Comparison of ENCODE assay signal across 1 cellular context in genomic region chr16:1312459-1312801, GRCh38.
TF ChIP-seq lines count a peak whose summit lies in the region.

No MANE protein-coding gene starts in this region.

TF ChIP-seq in H1, 55 proteins besides CTCF, POLR2A, EP300 and RAD21:
- no peak for TF ChIP-seq JUND (IDR thresholded peaks at IDR 0.05; ENCODE audit: low read length)
- TF ChIP-seq KDM5A (IDR thresholded peaks at IDR 0.05; ENCODE audit: low read length): no peak
- no peak for TF ChIP-seq SP2 (IDR thresholded peaks at IDR 0.05; ENCODE audit: low read length)
- TF ChIP-seq, protein P1, sequence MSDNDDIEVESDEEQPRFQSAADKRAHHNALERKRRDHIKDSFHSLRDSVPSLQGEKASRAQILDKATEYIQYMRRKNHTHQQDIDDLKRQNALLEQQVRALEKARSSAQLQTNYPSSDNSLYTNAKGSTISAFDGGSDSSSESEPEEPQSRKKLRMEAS (IDR thresholded peaks at IDR 0.05): no peak
- TF ChIP-seq HDAC6 (IDR thresholded peaks at IDR 0.05; ENCODE audit: low read depth, low read length): no peak
- TF ChIP-seq ZNF274 (IDR thresholded peaks at IDR 0.05; ENCODE audit: borderline replicate concordance, extremely low read depth, low read length): no peak
- no peak for TF ChIP-seq SP1 (IDR thresholded peaks at IDR 0.05; ENCODE audit: low read depth, low read length)
- TF ChIP-seq EGR1 (IDR thresholded peaks at IDR 0.05; ENCODE audit: borderline replicate concordance, low read depth, low read length): no peak
- TF ChIP-seq NRF1 (IDR thresholded peaks at IDR 0.05; ENCODE audit: low read depth, low read length): no peak
- TF ChIP-seq SIN3A (conservative IDR thresholded peaks at IDR 0.05 in 1 of 2, IDR thresholded peaks at IDR 0.05 in 1 of 2; ENCODE audit: low read depth in 1 of 2, low read length in 2 of 2): no peak
- no peak for TF ChIP-seq CTBP2 (IDR thresholded peaks at IDR 0.05; ENCODE audit: borderline replicate concordance, insufficient read depth, insufficient read length, low read length)
- no peak for TF ChIP-seq HDAC2 (IDR thresholded peaks at IDR 0.05; ENCODE audit: borderline replicate concordance in 1 of 2, low read depth in 2 of 2, low read length in 2 of 2)
- no peak for TF ChIP-seq RBBP5 (IDR thresholded peaks at IDR 0.05; ENCODE audit: borderline replicate concordance, low read depth, low read length)
